In the genomic region with DNA sequence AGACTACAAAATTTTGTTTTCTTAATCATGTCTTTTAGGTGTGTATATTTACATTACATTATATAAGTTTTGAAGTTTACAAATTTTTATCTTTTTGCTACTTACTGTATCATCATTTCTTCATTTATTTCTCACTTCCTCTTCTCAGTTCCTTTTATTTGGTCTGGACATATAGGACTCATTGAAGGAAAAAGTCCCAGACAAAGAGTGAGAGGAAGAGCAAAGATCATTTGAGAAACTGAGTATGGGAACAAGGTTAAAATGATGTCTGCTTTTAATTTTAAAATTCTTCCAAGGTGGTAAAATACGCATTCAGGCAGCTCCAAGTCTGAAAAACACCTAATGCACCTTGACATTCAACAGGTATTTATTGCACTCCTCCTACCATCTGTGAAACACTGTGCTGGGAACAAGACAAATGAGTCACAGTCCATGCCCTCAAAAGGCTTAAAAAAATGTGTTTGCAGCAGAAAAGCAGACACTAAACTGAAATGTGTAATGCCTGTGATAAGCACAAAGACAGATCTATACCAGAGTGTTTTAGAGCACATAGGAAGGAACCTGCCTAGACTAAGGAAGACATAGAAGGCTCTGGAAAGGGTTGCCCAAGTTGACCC, we compare ENCODE assay signal across 14 cellular contexts.
A peak's percentile ranks its signal among the peaks of the same experiment; 100 is the strongest.
DNase-seq lines count a peak whose midpoint lies in the region; ATAC-seq and TF ChIP-seq lines count a peak whose summit lies in the region.
"Had no signal": no experiment of that assay in that cellular context is flagged by ENCODE, and none has a peak within 500 bp of the region (broad histone marks: within the 10 kb centered on the region; RNA-seq: fewer than 3 reads in every experiment).

No MANE protein-coding gene starts in this region.

- H3K36me3 ChIP-seq in colonic mucosa (no peaks in the 10 kb centered on the region), lower lobe of right lung (no peaks in the 10 kb centered on the region)
- H3K36me3 ChIP-seq: MG63, thoracic aorta had no signal

- intact Hi-C loops in colonic mucosa (cut with DNase I) (no loop called here), lower lobe of right lung (cut with DNase I) (no loop called here)

- H3K27me3 Mint-ChIP-seq in chondrocyte (ENCODE audit: low read depth) = no peaks in the 10 kb centered on the region
- H3K27me3 Mint-ChIP-seq in activated T-cell treated with anti-CD3 and anti-CD28 coated beads, Interleukin-2, amount 50 U/mL, for 24 hours = no peaks in the 10 kb centered on the region
- no peaks in the 10 kb centered on the region for H3K27me3 Mint-ChIP-seq in mesothelial cell of epicardium (ENCODE audit: low read depth)

- ATAC-seq in lower lobe of right lung = no peak
- ATAC-seq: naive thymus-derived CD8-positive, alpha-beta T cell; Right ventricle myocardium inferior had no signal

- no peak overlapping the region for H3K9ac ChIP-seq in colonic mucosa (ENCODE audit: low read depth in 2 of 2, low read length in 2 of 2)

- H3K4me1 ChIP-seq in colonic mucosa = no peaks in the 10 kb centered on the region
- no peaks in the 10 kb centered on the region for H3K4me1 ChIP-seq in lower lobe of right lung

- H3K27me3 ChIP-seq in colonic mucosa (no peaks in the 10 kb centered on the region), lower lobe of right lung (ENCODE audit: low read depth) (no peaks in the 10 kb centered on the region)
- H3K27me3 ChIP-seq: MG63 had no signal

- H3K4me3 Mint-ChIP-seq in chondrocyte (ENCODE audit: unreplicated experiment) = no peak overlapping the region
- H3K4me3 Mint-ChIP-seq in activated T-cell treated with anti-CD3 and anti-CD28 coated beads, Interleukin-2, amount 50 U/mL, for 24 hours = no peak overlapping the region
- no peak overlapping the region for H3K4me3 Mint-ChIP-seq in mesothelial cell of epicardium
- H3K4me3 Mint-ChIP-seq: naive thymus-derived CD8-positive, alpha-beta T cell had no signal

- H3K9me3 ChIP-seq in colonic mucosa = no peaks in the 10 kb centered on the region
- H3K9me3 ChIP-seq in lower lobe of right lung = no peaks in the 10 kb centered on the region
- H3K9me3 ChIP-seq: MG63, thoracic aorta had no signal

- no peak for TF ChIP-seq CTCF in colonic mucosa (IDR thresholded peaks at IDR 0.05)
- TF ChIP-seq CTCF in chondrocyte (IDR thresholded peaks at IDR 0.05) = no peak
- TF ChIP-seq CTCF in mesothelial cell of epicardium (IDR thresholded peaks at IDR 0.05; ENCODE audit: unreplicated experiment) = no peak
- TF ChIP-seq CTCF in lower lobe of right lung (IDR thresholded peaks at IDR 0.05) = no peak

- peak overlapping the region; percentile 23 for H3K27ac ChIP-seq in colonic mucosa
- no peak overlapping the region for H3K27ac ChIP-seq in lower lobe of right lung
- H3K27ac ChIP-seq: thoracic aorta had no signal

- H3K27ac Mint-ChIP-seq in chondrocyte (ENCODE audit: unreplicated experiment) = no peak overlapping the region
- no peak overlapping the region for H3K27ac Mint-ChIP-seq in activated T-cell treated with anti-CD3 and anti-CD28 coated beads, Interleukin-2, amount 50 U/mL, for 24 hours
- H3K27ac Mint-ChIP-seq in mesothelial cell of epicardium = no peak overlapping the region
- H3K27ac Mint-ChIP-seq: naive thymus-derived CD8-positive, alpha-beta T cell had no signal

- H3K4me3 ChIP-seq in colonic mucosa (no peak overlapping the region), lower lobe of right lung (no peak overlapping the region)
- H3K4me3 ChIP-seq: MG63, thoracic aorta had no signal

- H3K36me3 Mint-ChIP-seq in chondrocyte (ENCODE audit: low read depth) (peaks cover 4% of the 10 kb centered on the region), mesothelial cell of epicardium (peaks cover 23% of the 10 kb centered on the region)
- H3K36me3 Mint-ChIP-seq in activated T-cell treated with anti-CD3 and anti-CD28 coated beads, Interleukin-2, amount 50 U/mL, for 24 hours (ENCODE audit: low read depth) = no peaks in the 10 kb centered on the region
- H3K36me3 Mint-ChIP-seq: naive thymus-derived CD8-positive, alpha-beta T cell had no signal

- H3K4me1 Mint-ChIP-seq in chondrocyte (ENCODE audit: low read depth) (peaks cover 8% of the 10 kb centered on the region), mesothelial cell of epicardium (peaks cover 27% of the 10 kb centered on the region)
- no peaks in the 10 kb centered on the region for H3K4me1 Mint-ChIP-seq in activated T-cell treated with anti-CD3 and anti-CD28 coated beads, Interleukin-2, amount 50 U/mL, for 24 hours (ENCODE audit: low read depth)
- H3K4me1 Mint-ChIP-seq: naive thymus-derived CD8-positive, alpha-beta T cell had no signal

- H3K9me3 Mint-ChIP-seq in chondrocyte (ENCODE audit: low read depth) (no peaks in the 10 kb centered on the region), mesothelial cell of epicardium (peaks cover 8% of the 10 kb centered on the region)
- H3K9me3 Mint-ChIP-seq in activated T-cell treated with anti-CD3 and anti-CD28 coated beads, Interleukin-2, amount 50 U/mL, for 24 hours = no peaks in the 10 kb centered on the region
- H3K9me3 Mint-ChIP-seq: naive thymus-derived CD8-positive, alpha-beta T cell had no signal

- DNase-seq in SIG-M5 treated with dmso at 0.1 percent for 504 hours (lab: John Stamatoyannopoulos, UW; ENCODE audit: unreplicated experiment) (peak; percentile 43), SIG-M5 (lab: John Stamatoyannopoulos, UW) (no peak), NAMALWA (ENCODE audit: low spot score) (peak; percentile 2), colonic mucosa (no peak), chondrocyte (ENCODE audit: low spot score) (no peak), mesothelial cell of epicardium (ENCODE audit: low spot score in 2 of 2, unreplicated experiment in 2 of 2) (no peak), lower lobe of right lung (no peak)
- no peak for DNase-seq in activated T-cell treated with anti-CD3 and anti-CD28 coated beads, Interleukin-2, amount 50 U/mL, for 24 hours
- DNase-seq: 8988T; MG63; naive thymus-derived CD8-positive, alpha-beta T cell; NCI-H446 had no signal

Comparison
In these comparisons a context has a peak if more than half of its experiments do, and no peak if none do; other contexts are left out.
1. DNase-seq: peak in SIG-M5 treated with dmso at 0.1 percent for 504 hours (single experiment) and NAMALWA (single experiment); none in SIG-M5 (single experiment), colonic mucosa (single experiment), chondrocyte (single experiment), activated T-cell treated with anti-CD3 and anti-CD28 coated beads, Interleukin-2, amount 50 U/mL, for 24 hours (single experiment), mesothelial cell of epicardium (0 of 2) and lower lobe of right lung (single experiment).